ENCODE assay signal across 9 cellular contexts in genomic region chr4:173530326-173531062, GRCh38. TPM values are rescaled to one million over a fixed set of nuclear protein-coding genes. Genes with fewer than 3 reads are reported as not detected.
DNase-seq lines count a peak whose midpoint lies in the region; ATAC-seq and TF ChIP-seq lines count a peak whose summit lies in the region.
"Had no signal": no experiment of that assay in that cellular context is flagged by ENCODE, and none has a peak within 500 bp of the region (broad histone marks: within the 10 kb centered on the region; RNA-seq: fewer than 3 reads in every experiment).

No MANE protein-coding gene starts in this region.

- H3K36me3 ChIP-seq in right lobe of liver (no peaks in the 10 kb centered on the region), subcutaneous abdominal adipose tissue (ENCODE audit: control insufficient read depth in 5 of 5, insufficient read depth in 5 of 5, low read length in 5 of 5) (no peaks in the 10 kb centered on the region)

- DNase-seq in activated CD4-positive, alpha-beta T cell treated with anti-CD3 and anti-CD28 coated beads, Interleukin-2, amount 10 ng/mL, durations not matched to agents 24 days and 14 days, result peak; percentile 58
- no peak for DNase-seq in activated CD4-positive, alpha-beta T cell treated with anti-CD3 and anti-CD28 coated beads for 48 hours
- DNase-seq in activated T-cell treated with anti-CD3 and anti-CD28 coated beads, Interleukin-2, amount 50 U/mL, for 72 hours, result no peak
- DNase-seq in right lobe of liver, result no peak
- DNase-seq in NCI-H2081 (lab: John Stamatoyannopoulos, UW), result no peak
- DNase-seq in HUDEP-2 (lab: John Stamatoyannopoulos, UW; ENCODE audit: unreplicated experiment in 76 of 76), result no peak
- DNase-seq in stimulated activated naive CD4-positive, alpha-beta T cell (lab: John Stamatoyannopoulos, UW), result no peak
- DNase-seq: AML-193 had no signal

- H3K4me1 ChIP-seq in right lobe of liver, result peaks cover 0 to 7% (median 0%) of the 10 kb centered on the region in 4 donors
- H3K4me1 ChIP-seq in subcutaneous abdominal adipose tissue (ENCODE audit: control insufficient read depth in 5 of 5, insufficient read depth in 5 of 5, low read length in 5 of 5), result peaks cover 0 to 31% (median 23%) of the 10 kb centered on the region in 5 donors

- peak overlapping the region; percentile 37 to 63 (median 61) for H3K27ac ChIP-seq in right lobe of liver
- no peak overlapping the region for H3K27ac ChIP-seq in subcutaneous abdominal adipose tissue (ENCODE audit: low read depth, low read length)

- intact Hi-C loops in activated CD4-positive, alpha-beta T cell treated with anti-CD3 and anti-CD28 coated beads, Interleukin-2, amount 10 ng/mL, durations not matched to agents 24 days and 14 days (cut with micrococcal nuclease), result loop anchor here (1.0 to 5.0 kb wide), 3 partner anchors 10 to 1297 kb away; partner anchors contain the start of gene GLRA3
- intact Hi-C loops in right lobe of liver (cut with DNase I), result no loop called here

- H3K9ac ChIP-seq in subcutaneous abdominal adipose tissue (ENCODE audit: low read length in 5 of 5), result no peak overlapping the region

- H3K9me3 ChIP-seq in right lobe of liver, result no peaks in the 10 kb centered on the region
- H3K9me3 ChIP-seq in subcutaneous abdominal adipose tissue (ENCODE audit: control insufficient read depth in 5 of 5, low read length in 5 of 5), result no peaks in the 10 kb centered on the region

- peaks cover 8% of the 10 kb centered on the region for H3K4me1 Mint-ChIP-seq in activated CD4-positive, alpha-beta T cell treated with anti-CD3 and anti-CD28 coated beads, Interleukin-2, amount 10 ng/mL, durations not matched to agents 24 days and 14 days
- peaks cover 32% of the 10 kb centered on the region for H3K4me1 Mint-ChIP-seq in activated T-cell treated with anti-CD3 and anti-CD28 coated beads, Interleukin-2, amount 50 U/mL, for 72 hours (ENCODE audit: low read depth)

- peaks cover 27% of the 10 kb centered on the region for H3K9me3 Mint-ChIP-seq in activated CD4-positive, alpha-beta T cell treated with anti-CD3 and anti-CD28 coated beads, Interleukin-2, amount 10 ng/mL, durations not matched to agents 24 days and 14 days
- no peaks in the 10 kb centered on the region for H3K9me3 Mint-ChIP-seq in activated T-cell treated with anti-CD3 and anti-CD28 coated beads, Interleukin-2, amount 50 U/mL, for 72 hours

- H3K36me3 Mint-ChIP-seq in activated CD4-positive, alpha-beta T cell treated with anti-CD3 and anti-CD28 coated beads, Interleukin-2, amount 10 ng/mL, durations not matched to agents 24 days and 14 days (ENCODE audit: low read depth), result peaks cover 15% of the 10 kb centered on the region
- peaks cover 4 to 6% of the 10 kb centered on the region in 2 donors for H3K36me3 Mint-ChIP-seq in activated T-cell treated with anti-CD3 and anti-CD28 coated beads, Interleukin-2, amount 50 U/mL, for 72 hours (ENCODE audit: insufficient read depth in 2 of 2)

- ATAC-seq in activated T-cell treated with anti-CD3 and anti-CD28 coated beads, Interleukin-2, amount 50 U/mL, for 72 hours (replicated peaks in 1 of 2), result no peak
- ATAC-seq in right lobe of liver, result no peak

- TF ChIP-seq POLR2A in right lobe of liver (IDR thresholded peaks at IDR 0.05), result no peak

- H3K27me3 Mint-ChIP-seq in activated CD4-positive, alpha-beta T cell treated with anti-CD3 and anti-CD28 coated beads, Interleukin-2, amount 10 ng/mL, durations not matched to agents 24 days and 14 days, result peaks cover 86% of the 10 kb centered on the region
- peaks cover 94% of the 10 kb centered on the region for H3K27me3 Mint-ChIP-seq in activated T-cell treated with anti-CD3 and anti-CD28 coated beads, Interleukin-2, amount 50 U/mL, for 72 hours (ENCODE audit: low read depth)

- H3K4me3 Mint-ChIP-seq in activated CD4-positive, alpha-beta T cell treated with anti-CD3 and anti-CD28 coated beads, Interleukin-2, amount 10 ng/mL, durations not matched to agents 24 days and 14 days, result peak overlapping the region; percentile 28
- peak overlapping the region; percentile 88 to 89 for H3K4me3 Mint-ChIP-seq in activated T-cell treated with anti-CD3 and anti-CD28 coated beads, Interleukin-2, amount 50 U/mL, for 72 hours

- H3K27ac Mint-ChIP-seq in activated CD4-positive, alpha-beta T cell treated with anti-CD3 and anti-CD28 coated beads, Interleukin-2, amount 10 ng/mL, durations not matched to agents 24 days and 14 days, result peak overlapping the region; percentile 71
- H3K27ac Mint-ChIP-seq in activated T-cell treated with anti-CD3 and anti-CD28 coated beads, Interleukin-2, amount 50 U/mL, for 72 hours, result no peak overlapping the region

- H3K4me3 ChIP-seq in right lobe of liver (peak overlapping the region in 2 of 3 donors; percentile 25 to 35), subcutaneous abdominal adipose tissue (ENCODE audit: low read depth in 1 of 5, low read length in 5 of 5) (peak overlapping the region in 4 of 5 donors; percentile 59 to 76 (median 66))

- WGBS in right lobe of liver (ENCODE audit: insufficient coverage, low coverage, low lambda C conversion rate, missing lambda C conversion rate), result 2% methylated on average over 29 of the region's 34 CpGs

- TF ChIP-seq CTCF in right lobe of liver (IDR thresholded peaks at IDR 0.05), result no peak

- peaks cover 0 to 56% of the 10 kb centered on the region in 2 donors for H3K27me3 ChIP-seq in right lobe of liver
- peaks cover 16 to 69% (median 40%) of the 10 kb centered on the region in 5 donors for H3K27me3 ChIP-seq in subcutaneous abdominal adipose tissue (ENCODE audit: control insufficient read depth in 5 of 5, insufficient read depth in 4 of 5, low read length in 5 of 5)

RNA-seq across cellular contexts. Expression of gene HAND2, which starts 0.5 kb away (rescaled TPM):
- total RNA-seq in activated CD4-positive, alpha-beta T cell treated with anti-CD3 and anti-CD28 coated beads, Interleukin-2, amount 10 ng/mL, durations not matched to agents 24 days and 14 days, result not detected in 2 replicates
- total RNA-seq in activated T-cell treated with anti-CD3 and anti-CD28 coated beads, Interleukin-2, amount 50 U/mL, for 72 hours, result not detected
- 10 to 100 TPM in 1 of 6 experiments, 1 to 10 TPM in 5; 2.1 to 11.2 (median 6.2) TPM for total RNA-seq in right lobe of liver
